In the genomic region with DNA sequence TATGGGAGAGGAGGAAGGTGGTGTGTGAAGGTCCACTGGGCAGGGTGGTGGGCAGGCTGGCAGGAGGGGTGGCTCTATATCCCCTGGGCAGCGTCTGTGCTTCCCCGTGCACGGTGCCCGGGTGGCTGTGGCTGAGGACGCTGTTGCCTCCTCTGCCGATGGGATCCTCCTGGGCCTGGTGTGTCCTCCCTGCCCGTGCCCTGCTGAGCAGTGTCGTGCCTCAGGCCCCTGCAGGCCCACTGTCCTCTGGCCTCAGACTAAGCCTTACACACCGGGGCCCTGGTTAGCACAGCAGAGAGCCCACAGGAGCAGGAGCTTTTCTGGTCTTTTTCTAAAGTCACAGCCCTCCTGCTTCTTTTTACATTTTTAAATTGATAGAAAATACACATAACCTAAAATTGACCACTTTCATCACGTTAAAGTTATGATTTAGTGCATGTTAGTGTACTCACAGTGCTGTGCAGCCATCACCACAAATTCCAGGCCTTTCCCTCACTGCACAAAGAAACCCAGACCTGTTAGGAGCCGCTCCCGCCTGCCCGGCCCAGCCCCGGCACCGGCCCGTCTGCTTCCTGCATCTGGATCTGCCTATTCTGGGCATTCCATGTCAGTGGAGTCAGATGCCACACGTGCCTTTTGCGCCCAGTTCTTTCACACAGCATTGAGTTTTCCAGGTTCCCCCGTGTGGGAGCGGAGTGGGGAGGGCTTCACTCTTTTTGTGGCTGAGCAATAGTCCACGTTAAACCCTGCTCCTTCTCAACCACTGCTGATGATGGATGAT, we compare ENCODE assay signal across 13 cellular contexts. TPM values are rescaled to one million over a fixed set of nuclear protein-coding genes. Genes with fewer than 3 reads are reported as not detected.
DNase-seq lines count a peak whose midpoint lies in the region; ATAC-seq and TF ChIP-seq lines count a peak whose summit lies in the region.
"Had no signal": no experiment of that assay in that cellular context is flagged by ENCODE, and none has a peak within 500 bp of the region (broad histone marks: within the 10 kb centered on the region; RNA-seq: fewer than 3 reads in every experiment).

No MANE protein-coding gene starts in this region.

- TF ChIP-seq POLR2A in erythroblast (IDR thresholded peaks at IDR 0.05; ENCODE audit: low read length), result no peak

- H3K4me1 ChIP-seq in thoracic aorta (ENCODE audit: control insufficient read depth in 1 of 2, low read depth in 2 of 2), result peaks cover 4 to 57% of the 10 kb centered on the region in 2 donors

- H3K27ac Mint-ChIP-seq in activated CD4-positive, alpha-beta T cell treated with anti-CD3 and anti-CD28 coated beads, Interleukin-2, amount 10 ng/mL, durations not matched to agents 24 days and 14 days, result peak overlapping the region; percentile 29
- H3K27ac Mint-ChIP-seq: activated naive CD8-positive, alpha-beta T cell treated with anti-CD3 and anti-CD28 coated beads for 36 hours had no signal

- no peaks in the 10 kb centered on the region for H3K9me3 ChIP-seq in thoracic aorta

- no peak overlapping the region for H3K4me3 Mint-ChIP-seq in activated CD4-positive, alpha-beta T cell treated with anti-CD3 and anti-CD28 coated beads, Interleukin-2, amount 10 ng/mL, durations not matched to agents 24 days and 14 days
- H3K4me3 Mint-ChIP-seq: activated naive CD8-positive, alpha-beta T cell treated with anti-CD3 and anti-CD28 coated beads for 36 hours had no signal

- CTCF ChIA-PET in RWPE1 (lab: Yijun Ruan, JAX), result no interaction called here

- TF ChIP-seq CTCF in RWPE1 (conservative IDR thresholded peaks at IDR 0.05; ENCODE audit: low read depth) (no peak), fibroblast of the aortic adventitia (IDR thresholded peaks at IDR 0.05; ENCODE audit: insufficient read depth, low read length) (no peak), thoracic aorta (IDR thresholded peaks at IDR 0.05) (no peak)

- no peaks in the 10 kb centered on the region for H3K27me3 ChIP-seq in thoracic aorta (replicated peaks; ENCODE audit: insufficient read depth)

- H3K9me3 Mint-ChIP-seq in activated CD4-positive, alpha-beta T cell treated with anti-CD3 and anti-CD28 coated beads, Interleukin-2, amount 10 ng/mL, durations not matched to agents 24 days and 14 days, result no peaks in the 10 kb centered on the region
- H3K9me3 Mint-ChIP-seq: activated naive CD8-positive, alpha-beta T cell treated with anti-CD3 and anti-CD28 coated beads for 36 hours had no signal

- H3K36me3 Mint-ChIP-seq in activated CD4-positive, alpha-beta T cell treated with anti-CD3 and anti-CD28 coated beads, Interleukin-2, amount 10 ng/mL, durations not matched to agents 24 days and 14 days (ENCODE audit: low read depth), result peaks cover 72% of the 10 kb centered on the region

- intact Hi-C loops in activated CD4-positive, alpha-beta T cell treated with anti-CD3 and anti-CD28 coated beads, Interleukin-2, amount 10 ng/mL, durations not matched to agents 24 days and 14 days (cut with micrococcal nuclease), result no loop called here

- no peak for DNase-seq in activated CD4-positive, alpha-beta T cell treated with anti-CD3 and anti-CD28 coated beads, Interleukin-2, amount 10 ng/mL, durations not matched to agents 24 days and 14 days
- no peak for DNase-seq in activated CD4-positive, alpha-beta T cell treated with anti-CD3 and anti-CD28 coated beads for 48 hours
- DNase-seq in RWPE1 (ENCODE audit: low spot score), result peak; percentile 28
- DNase-seq in fibroblast of the aortic adventitia (ENCODE audit: low read depth), result peak; percentile 45
- no peak for DNase-seq in thoracic aorta (ENCODE audit: low spot score)
- DNase-seq in erythroblast (lab: John Stamatoyannopoulos, UW), result no peak
- DNase-seq in anterior cingulate cortex (lab: John Stamatoyannopoulos, UW), result no peak
- DNase-seq: activated naive CD8-positive, alpha-beta T cell treated with anti-CD3 and anti-CD28 coated beads for 36 hours; cortex of kidney; NCI-H446 treated with DMSO at 0.1 percent for 48 hours; PC-9 had no signal

- POLR2A ChIA-PET in RWPE1 (lab: Yijun Ruan, JAX; ENCODE audit: low non-redundant PET), result no interaction called here

- peak; percentile 79 for ATAC-seq in thoracic aorta (ENCODE audit: insufficient number of reproducible peaks, low FRiP score, low read depth)
- no peak for ATAC-seq in GM21529 (IDR thresholded peaks at IDR 0.05; ENCODE audit: unreplicated experiment)

- H3K36me3 ChIP-seq in thoracic aorta, result peaks cover 94% of the 10 kb centered on the region

- H3K4me1 Mint-ChIP-seq in activated CD4-positive, alpha-beta T cell treated with anti-CD3 and anti-CD28 coated beads, Interleukin-2, amount 10 ng/mL, durations not matched to agents 24 days and 14 days, result peaks cover 7% of the 10 kb centered on the region
- H3K4me1 Mint-ChIP-seq: activated naive CD8-positive, alpha-beta T cell treated with anti-CD3 and anti-CD28 coated beads for 36 hours had no signal

- H3K27ac ChIP-seq in RWPE1, result peak overlapping the region; percentile 97
- peak overlapping the region; percentile 86 to 91 for H3K27ac ChIP-seq in thoracic aorta
- H3K27ac ChIP-seq: HL-60, PC-9 had no signal

- no peaks in the 10 kb centered on the region for H3K27me3 Mint-ChIP-seq in activated CD4-positive, alpha-beta T cell treated with anti-CD3 and anti-CD28 coated beads, Interleukin-2, amount 10 ng/mL, durations not matched to agents 24 days and 14 days
- H3K27me3 Mint-ChIP-seq: activated naive CD8-positive, alpha-beta T cell treated with anti-CD3 and anti-CD28 coated beads for 36 hours had no signal

- H3K4me3 ChIP-seq in fibroblast of the aortic adventitia (ENCODE audit: low read depth, low read length) (no peak overlapping the region), thoracic aorta (peak overlapping the region; percentile 6)
- H3K4me3 ChIP-seq: PC-9 had no signal

RNA-seq across cellular contexts. Expression of gene PFKFB3, which starts 19.4 kb away (rescaled TPM):
- total RNA-seq in activated CD4-positive, alpha-beta T cell treated with anti-CD3 and anti-CD28 coated beads, Interleukin-2, amount 10 ng/mL, durations not matched to agents 24 days and 14 days, result 108 TPM in 2 replicates
- total RNA-seq in fibroblast of the aortic adventitia (ENCODE audit: low replicate concordance) (9.4 and 23.0 TPM in 2 replicates), thoracic aorta (100 to 1,000 TPM; 151 to 311 TPM)

Comparison
In these comparisons a context has a peak if more than half of its experiments do, and no peak if none do; other contexts are left out.
1. DNase-seq: peak in RWPE1 (single experiment) and fibroblast of the aortic adventitia (single experiment); none in activated CD4-positive, alpha-beta T cell treated with anti-CD3 and anti-CD28 coated beads, Interleukin-2, amount 10 ng/mL, durations not matched to agents 24 days and 14 days (single experiment), activated CD4-positive, alpha-beta T cell treated with anti-CD3 and anti-CD28 coated beads for 48 hours (single experiment), thoracic aorta (single experiment), erythroblast (0 of 2) and anterior cingulate cortex (0 of 58).